ENCODE assay signal across 8 cellular contexts in genomic region chr3:45593708-45594601, GRCh38. TPM values are rescaled to one million over a fixed set of nuclear protein-coding genes. Genes with fewer than 3 reads are reported as not detected.
A peak's percentile ranks its signal among the peaks of the same experiment; 100 is the strongest.
DNase-seq lines count a peak whose midpoint lies in the region; FAIRE-seq and TF ChIP-seq lines count a peak whose summit lies in the region.

No MANE protein-coding gene starts in this region.

- no peak for TF ChIP-seq EP300 in tibial nerve (IDR thresholded peaks at IDR 0.05)

- no peaks in the 10 kb centered on the region for H3K27me3 ChIP-seq in SJCRH30
- no peaks in the 10 kb centered on the region for H3K27me3 ChIP-seq in osteoblast (ENCODE audit: insufficient read depth, low read length)
- H3K27me3 ChIP-seq in tibial nerve = no peaks in the 10 kb centered on the region

- peak overlapping the region; percentile 70 for H3K27ac ChIP-seq in SJCRH30
- peak overlapping the region; percentile 73 for H3K27ac ChIP-seq in osteoblast (ENCODE audit: low read depth, low read length)
- peak overlapping the region; percentile 84 to 91 (median 90) for H3K27ac ChIP-seq in tibial nerve

- no peak for TF ChIP-seq CTCF in GM20000 (IDR thresholded peaks at IDR 0.05; ENCODE audit: extremely low read depth, missing control alignments)
- no peak for TF ChIP-seq CTCF in osteoblast (IDR thresholded peaks at IDR 0.05; ENCODE audit: extremely low read depth, low read depth, low read length)
- TF ChIP-seq CTCF in tibial nerve (IDR thresholded peaks at IDR 0.05) = peak in 2 of 5 experiments; percentile 30 to 39

- H3K9me3 ChIP-seq in SJCRH30 (replicated peaks) (no peaks in the 10 kb centered on the region), osteoblast (ENCODE audit: low read depth, low read length) (no peaks in the 10 kb centered on the region), tibial nerve (no peaks in the 10 kb centered on the region)

- 0% methylated on average over 22 to 79 of the region's 101 CpGs for WGBS in tibial nerve, 2 donors

- H3K4me2 ChIP-seq in osteoblast (ENCODE audit: insufficient read depth, low read length) = peak overlapping the region; percentile 96

- peak; percentile 50 for TF ChIP-seq POLR2A in tibial nerve (IDR thresholded peaks at IDR 0.05)

- H3K36me3 ChIP-seq in SJCRH30 = no peaks in the 10 kb centered on the region; the same call in 1 of the 2 replicates
- H3K36me3 ChIP-seq in osteoblast (ENCODE audit: insufficient read depth, low read length) = no peaks in the 10 kb centered on the region
- H3K36me3 ChIP-seq in tibial nerve = no peaks in the 10 kb centered on the region

- H2AFZ ChIP-seq in osteoblast (ENCODE audit: low read length) = peak overlapping the region; percentile 79

- H4K20me1 ChIP-seq in osteoblast (ENCODE audit: insufficient read depth, low read length) = peaks cover 20% of the 10 kb centered on the region

- H3K4me3 ChIP-seq in SJCRH30 = peak overlapping the region; percentile 81
- peak overlapping the region; percentile 80 for H3K4me3 ChIP-seq in osteoblast (ENCODE audit: insufficient read depth, low read length)
- H3K4me3 ChIP-seq in tibial nerve = peak overlapping the region; percentile 63 to 90 (median 71)

- peaks cover 33% of the 10 kb centered on the region for H3K4me1 ChIP-seq in SJCRH30
- peaks cover 44% of the 10 kb centered on the region for H3K4me1 ChIP-seq in osteoblast (ENCODE audit: insufficient read depth, low read length)
- H3K4me1 ChIP-seq in tibial nerve = peaks cover 0 to 59% (median 40%) of the 10 kb centered on the region in 4 donors

- peaks cover 49% of the 10 kb centered on the region for H3K79me2 ChIP-seq in osteoblast (ENCODE audit: insufficient read depth, low read length)

- FAIRE-seq in HTR-8/SVneo (lab: Jason Lieb, UNC) = peak; percentile 89

- DNase-seq in D341Med (ENCODE audit: low spot score) (peak; percentile 94), GM20000 (ENCODE audit: low spot score) (peak; percentile 95), HTR-8/SVneo (ENCODE audit: insufficient read length, low spot score) (peak; percentile 69), SJCRH30 (peak; percentile 78 to 81), globus pallidus (ENCODE audit: low spot score) (peak; percentile 41), osteoblast (ENCODE audit: insufficient read length, low spot score, missing footprints) (peak; percentile 97), tibial nerve (ENCODE audit: low spot score in 2 of 2) (peak; percentile 26 to 41)
- DNase-seq in activated naive CD4-positive, alpha-beta T cell (lab: John Stamatoyannopoulos, UW) = peak in 3 of 4 experiments; percentile 32 to 65 (median 54)

RNA-seq across cellular contexts. Expression of gene LIMD1, which starts 0.6 kb away (rescaled TPM):
- 25.0 and 28.0 TPM in 2 replicates for total RNA-seq in SJCRH30 (2014; rRNA removed; shearing (Covaris generic))
- total RNA-seq in osteoblast (14.4 and 17.4 TPM in 2 replicates), tibial nerve (10 to 100 TPM; 28.8 to 46.9 (median 36.4) TPM)

Comparison
In these comparisons a context has a peak if more than half of its experiments do, and no peak if none do; other contexts are left out.
1. Peak in every context shown above with its lines: DNase-seq, H3K4me3 ChIP-seq and H3K27ac ChIP-seq.
2. DNase-seq: peak in every context shown above with its lines; median percentile 97 in osteoblast; 95 in GM20000; 94 in D341Med; 80 in SJCRH30; 69 in HTR-8/SVneo; 54 in activated naive CD4-positive, alpha-beta T cell; 41 in globus pallidus; 34 in tibial nerve.